Comparison of ENCODE assay signal across 8 cellular contexts in the genomic region with DNA sequence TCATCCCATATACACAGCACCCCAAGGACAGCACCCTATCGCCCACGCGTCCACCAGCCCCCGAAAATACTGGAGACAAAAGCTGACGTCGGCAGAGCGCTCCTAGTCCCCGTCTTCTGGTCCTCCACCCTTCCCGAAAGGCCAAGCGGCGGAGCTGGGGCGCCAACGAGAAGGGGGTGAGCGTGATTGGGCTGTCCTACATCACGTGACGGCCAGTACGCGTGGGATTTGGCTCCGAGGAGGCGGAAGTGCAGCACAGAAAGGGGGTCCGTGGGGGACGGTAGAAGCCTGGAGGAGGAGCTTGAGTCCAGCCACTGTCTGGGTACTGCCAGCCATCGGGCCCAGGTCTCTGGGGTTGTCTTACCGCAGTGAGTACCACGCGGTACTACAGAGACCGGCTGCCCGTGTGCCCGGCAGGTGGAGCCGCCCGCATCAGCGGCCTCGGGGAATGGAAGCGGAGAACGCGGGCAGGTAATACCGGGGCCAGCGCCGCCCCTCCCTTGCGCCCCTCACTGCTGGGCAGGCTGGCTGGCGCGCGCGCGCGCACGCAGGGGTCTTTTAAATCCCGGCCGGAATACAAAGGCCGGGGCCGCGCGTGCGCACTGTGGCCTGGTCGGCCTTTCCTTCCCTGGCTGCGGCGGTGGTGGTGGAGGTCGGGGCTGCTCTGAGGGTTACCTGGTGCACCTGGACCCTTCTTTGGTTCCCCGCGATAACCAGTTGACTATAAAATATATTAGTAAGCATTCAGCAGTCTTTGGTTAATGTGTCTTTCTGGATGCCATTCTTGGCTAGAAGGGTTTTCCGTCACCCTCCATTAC. TPM values are rescaled to one million over a fixed set of nuclear protein-coding genes. Genes with fewer than 3 reads are reported as not detected.
DNase-seq lines count a peak whose midpoint lies in the region; ATAC-seq and TF ChIP-seq lines count a peak whose summit lies in the region.

A gene (plus strand): TSS at position 283 of the 818 bp plus-strand sequence. CDS start 166 bp downstream, at position 449.

- no peaks in the 10 kb centered on the region for H3K9me3 ChIP-seq in left ventricle myocardium inferior (replicated peaks)
- H3K9me3 ChIP-seq in prostate gland: no peaks in the 10 kb centered on the region

- H3K9me3 Mint-ChIP-seq in T-helper 1 cell treated with Interleukin-12 subunit alpha and Interleukin-12 subunit beta and Interleukin-4 antibody, amounts not matched to agents 30 μg/mL and 1 μg/mL, for 36 hours: no peaks in the 10 kb centered on the region

- no peaks in the 10 kb centered on the region for H3K27me3 ChIP-seq in left ventricle myocardium inferior (ENCODE audit: low read depth)
- H3K27me3 ChIP-seq in prostate gland (replicated peaks; ENCODE audit: insufficient read depth): no peaks in the 10 kb centered on the region

- TF ChIP-seq POLR2A in prostate gland (IDR thresholded peaks at IDR 0.05): peak; percentile 84

- peak; percentile 88 for ATAC-seq in HG02884 (IDR thresholded peaks at IDR 0.05; ENCODE audit: unreplicated experiment)

- peaks cover 14% of the 10 kb centered on the region for H3K36me3 Mint-ChIP-seq in T-helper 1 cell treated with Interleukin-12 subunit alpha and Interleukin-12 subunit beta and Interleukin-4 antibody, amounts not matched to agents 30 μg/mL and 1 μg/mL, for 36 hours (ENCODE audit: low read depth)

- H3K4me1 ChIP-seq in left ventricle myocardium inferior (peaks cover 73% of the 10 kb centered on the region), prostate gland (replicated peaks) (peaks cover 4% of the 10 kb centered on the region), urinary bladder (ENCODE audit: insufficient read depth) (no peaks in the 10 kb centered on the region)

- intact Hi-C loops in left ventricle myocardium inferior (cut with micrococcal nuclease) (loop anchor here (10.0 kb wide), 1 partner anchor 99 kb away; a partner anchor contains a TSS), prostate gland (cut with DNase I) (loop anchor here (5.0 to 10.0 kb wide), 2 partner anchors 97 to 139 kb away; a partner anchor contains a TSS)

- H3K36me3 ChIP-seq in left ventricle myocardium inferior: no peaks in the 10 kb centered on the region
- no peaks in the 10 kb centered on the region for H3K36me3 ChIP-seq in prostate gland
- H3K36me3 ChIP-seq in urinary bladder (ENCODE audit: insufficient read depth): no peaks in the 10 kb centered on the region

- DNase-seq in GM13977 (ENCODE audit: low spot score): peak; percentile 94
- DNase-seq in NCI-H1694 (lab: John Stamatoyannopoulos, UW): peak; percentile 92
- peak; percentile 83 to 99 (median 97) for DNase-seq in amygdala (lab: John Stamatoyannopoulos, UW)
- DNase-seq in left ventricle myocardium inferior: peak; percentile 97
- peak; percentile 96 for DNase-seq in prostate gland (ENCODE audit: low spot score)

- H3K4me3 ChIP-seq in left ventricle myocardium inferior (peak within 1 kb of the TSS; percentile 80), prostate gland (peak within 1 kb of the TSS; percentile 76 to 83), urinary bladder (ENCODE audit: low read depth, low read length) (peak within 1 kb of the TSS; percentile 68)

- H3K27me3 Mint-ChIP-seq in T-helper 1 cell treated with Interleukin-12 subunit alpha and Interleukin-12 subunit beta and Interleukin-4 antibody, amounts not matched to agents 30 μg/mL and 1 μg/mL, for 36 hours (ENCODE audit: low read depth): no peaks in the 10 kb centered on the region

- H3K27ac ChIP-seq in left ventricle myocardium inferior (replicated peaks): peak within 1 kb of the TSS; percentile 95
- peak within 1 kb of the TSS; percentile 88 to 90 for H3K27ac ChIP-seq in prostate gland
- H3K27ac ChIP-seq in urinary bladder (ENCODE audit: low read depth): peak within 1 kb of the TSS; percentile 94

- TF ChIP-seq CTCF in GM13977 (IDR thresholded peaks at IDR 0.05; ENCODE audit: extremely low read depth, insufficient read depth, missing control alignments): no peak
- TF ChIP-seq CTCF in left ventricle myocardium inferior (IDR thresholded peaks at IDR 0.05; ENCODE audit: borderline replicate concordance): peak; percentile 17
- TF ChIP-seq CTCF in prostate gland (IDR thresholded peaks at IDR 0.05): peak in 2 of 4 experiments; percentile 33 to 36

- H3K4me3 Mint-ChIP-seq in T-helper 1 cell treated with Interleukin-12 subunit alpha and Interleukin-12 subunit beta and Interleukin-4 antibody, amounts not matched to agents 30 μg/mL and 1 μg/mL, for 36 hours: peak within 1 kb of the TSS; percentile 98

- in situ Hi-C loops in GM13977 (cut with MboI; ENCODE audit: low pct_unique_long_range_greater_than_20kb, low sequenced_read_pairs, unreplicated experiment): no loop called here

- peak within 1 kb of the TSS; percentile 98 for H3K27ac Mint-ChIP-seq in T-helper 1 cell treated with Interleukin-12 subunit alpha and Interleukin-12 subunit beta and Interleukin-4 antibody, amounts not matched to agents 30 μg/mL and 1 μg/mL, for 36 hours

- peaks cover 43% of the 10 kb centered on the region for H3K4me1 Mint-ChIP-seq in T-helper 1 cell treated with Interleukin-12 subunit alpha and Interleukin-12 subunit beta and Interleukin-4 antibody, amounts not matched to agents 30 μg/mL and 1 μg/mL, for 36 hours (ENCODE audit: low read depth)

- 6% methylated on average over 60 of the region's 61 CpGs for WGBS in prostate gland
- WGBS in urinary bladder: 6% methylated on average over 61 of the region's 61 CpGs

RNA-seq across cellular contexts. Expression of the gene that starts here (rescaled TPM):
- total RNA-seq in left ventricle myocardium inferior (11.3 TPM), prostate gland (10 to 100 TPM; 11.6 to 12.1 TPM), urinary bladder (37.0 TPM)
- polyA plus RNA-seq in urinary bladder: 11.2 TPM

Comparison
In these comparisons a context has a peak if more than half of its experiments do, and no peak if none do; other contexts are left out.
1. Peak in every context shown above with its lines: DNase-seq, ATAC-seq, H3K4me3 ChIP-seq and H3K27ac ChIP-seq.